ENCODE assay signal across 1 cellular context in genomic region chr19:5345895-5346386, GRCh38.
TF ChIP-seq lines count a peak whose summit lies in the region.

No MANE protein-coding gene starts in this region.

TF ChIP-seq in HepG2, 621 proteins besides CTCF, POLR2A, EP300 and RAD21 (continued from another document and continues in another):
- no peak for TF ChIP-seq TRAFD1 (CRISPR knock-in tag; IDR thresholded peaks at IDR 0.05; ENCODE audit: borderline replicate concordance)
- no peak for TF ChIP-seq TCF7 (IDR thresholded peaks at IDR 0.05; ENCODE audit: low read depth)
- TF ChIP-seq, protein P1, sequence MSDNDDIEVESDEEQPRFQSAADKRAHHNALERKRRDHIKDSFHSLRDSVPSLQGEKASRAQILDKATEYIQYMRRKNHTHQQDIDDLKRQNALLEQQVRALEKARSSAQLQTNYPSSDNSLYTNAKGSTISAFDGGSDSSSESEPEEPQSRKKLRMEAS (IDR thresholded peaks at IDR 0.05) = peak; percentile 75; the same call in 1 of the 2 replicates
- TF ChIP-seq PTBP1 (IDR thresholded peaks at IDR 0.05; ENCODE audit: low read depth, low read length, poor library complexity, severe bottlenecking) = no peak
- TF ChIP-seq NCOA5 (CRISPR knock-in tag; IDR thresholded peaks at IDR 0.05) = no peak
- TF ChIP-seq ZC3H13 (CRISPR knock-in tag; IDR thresholded peaks at IDR 0.05) = no peak
- TF ChIP-seq ZNF432 (CRISPR knock-in tag; IDR thresholded peaks at IDR 0.05; ENCODE audit: borderline replicate concordance) = no peak
- no peak for TF ChIP-seq KDM5A (IDR thresholded peaks at IDR 0.05; ENCODE audit: borderline replicate concordance, low read length)
- no peak for TF ChIP-seq ZNF12 (CRISPR knock-in tag; IDR thresholded peaks at IDR 0.05)
- no peak for TF ChIP-seq ZNF713 (CRISPR knock-in tag; IDR thresholded peaks at IDR 0.05)
- TF ChIP-seq, protein P2, sequence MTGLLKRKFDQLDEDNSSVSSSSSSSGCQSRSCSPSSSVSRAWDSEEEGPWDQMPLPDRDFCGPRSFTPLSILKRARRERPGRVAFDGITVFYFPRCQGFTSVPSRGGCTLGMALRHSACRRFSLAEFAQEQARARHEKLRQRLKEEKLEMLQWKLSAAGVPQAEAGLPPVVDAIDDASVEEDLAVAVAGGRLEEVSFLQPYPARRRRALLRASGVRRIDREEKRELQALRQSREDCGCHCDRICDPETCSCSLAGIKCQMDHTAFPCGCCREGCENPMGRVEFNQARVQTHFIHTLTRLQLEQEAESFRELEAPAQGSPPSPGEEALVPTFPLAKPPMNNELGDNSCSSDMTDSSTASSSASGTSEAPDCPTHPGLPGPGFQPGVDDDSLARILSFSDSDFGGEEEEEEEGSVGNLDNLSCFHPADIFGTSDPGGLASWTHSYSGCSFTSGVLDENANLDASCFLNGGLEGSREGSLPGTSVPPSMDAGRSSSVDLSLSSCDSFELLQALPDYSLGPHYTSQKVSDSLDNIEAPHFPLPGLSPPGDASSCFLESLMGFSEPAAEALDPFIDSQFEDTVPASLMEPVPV (CRISPR knock-in tag; IDR thresholded peaks at IDR 0.05) = no peak
- TF ChIP-seq ZNF646 (CRISPR knock-in tag; IDR thresholded peaks at IDR 0.05) = no peak
- TF ChIP-seq FOSL2 (CRISPR knock-in tag; IDR thresholded peaks at IDR 0.05) = peak; percentile 91
- TF ChIP-seq ZNF775 (CRISPR knock-in tag; IDR thresholded peaks at IDR 0.05; ENCODE audit: borderline replicate concordance) = no peak
- no peak for TF ChIP-seq ISL2 (CRISPR knock-in tag; IDR thresholded peaks at IDR 0.05)
- TF ChIP-seq ZNF318 (CRISPR knock-in tag; IDR thresholded peaks at IDR 0.05) = no peak
- TF ChIP-seq ATM (IDR thresholded peaks at IDR 0.05; ENCODE audit: borderline replicate concordance) = no peak
- no peak for TF ChIP-seq BRCA1 (CRISPR knock-in tag; IDR thresholded peaks at IDR 0.05)
- TF ChIP-seq ZNF800 (CRISPR knock-in tag; IDR thresholded peaks at IDR 0.05) = no peak
- no peak for TF ChIP-seq NCOA2 (CRISPR knock-in tag; IDR thresholded peaks at IDR 0.05)
- TF ChIP-seq, protein P3, sequence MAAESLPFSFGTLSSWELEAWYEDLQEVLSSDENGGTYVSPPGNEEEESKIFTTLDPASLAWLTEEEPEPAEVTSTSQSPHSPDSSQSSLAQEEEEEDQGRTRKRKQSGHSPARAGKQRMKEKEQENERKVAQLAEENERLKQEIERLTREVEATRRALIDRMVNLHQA (CRISPR knock-in tag; IDR thresholded peaks at IDR 0.05) = no peak
- TF ChIP-seq SP140L (CRISPR knock-in tag; IDR thresholded peaks at IDR 0.05; ENCODE audit: borderline replicate concordance) = no peak
- 0 out of 2 replicates have a peak, but pooled peaks have one; percentile 47 for TF ChIP-seq ZMYM2 (CRISPR knock-in tag; IDR thresholded peaks at IDR 0.05)
- TF ChIP-seq YY1 (IDR thresholded peaks at IDR 0.05; ENCODE audit: insufficient read depth, insufficient replicate concordance, low read depth, low read length) = no peak
- no peak for TF ChIP-seq SMAD3 (CRISPR knock-in tag; IDR thresholded peaks at IDR 0.05)
- TF ChIP-seq RNF2 (conservative IDR thresholded peaks at IDR 0.05; ENCODE audit: low read depth) = peak; percentile 59; the same call in 1 of the 2 replicates
- TF ChIP-seq ZNF101 (CRISPR knock-in tag; IDR thresholded peaks at IDR 0.05; ENCODE audit: borderline replicate concordance, low read depth) = no peak
- TF ChIP-seq GATAD2A (CRISPR knock-in tag; IDR thresholded peaks at IDR 0.05) = 0 out of 2 replicates have a peak, but pooled peaks have one; percentile 13
- TF ChIP-seq ZNF34 (CRISPR knock-in tag; IDR thresholded peaks at IDR 0.05; ENCODE audit: borderline replicate concordance) = no peak
- no peak for TF ChIP-seq MIXL1 (CRISPR knock-in tag; IDR thresholded peaks at IDR 0.05)
- peak; percentile 46 for TF ChIP-seq ZNF18 (CRISPR knock-in tag; IDR thresholded peaks at IDR 0.05; ENCODE audit: insufficient replicate concordance)
- TF ChIP-seq, protein P4, sequence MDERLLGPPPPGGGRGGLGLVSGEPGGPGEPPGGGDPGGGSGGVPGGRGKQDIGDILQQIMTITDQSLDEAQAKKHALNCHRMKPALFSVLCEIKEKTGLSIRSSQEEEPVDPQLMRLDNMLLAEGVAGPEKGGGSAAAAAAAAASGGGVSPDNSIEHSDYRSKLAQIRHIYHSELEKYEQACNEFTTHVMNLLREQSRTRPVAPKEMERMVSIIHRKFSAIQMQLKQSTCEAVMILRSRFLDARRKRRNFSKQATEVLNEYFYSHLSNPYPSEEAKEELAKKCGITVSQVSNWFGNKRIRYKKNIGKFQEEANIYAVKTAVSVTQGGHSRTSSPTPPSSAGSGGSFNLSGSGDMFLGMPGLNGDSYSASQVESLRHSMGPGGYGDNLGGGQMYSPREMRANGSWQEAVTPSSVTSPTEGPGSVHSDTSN (CRISPR knock-in tag; IDR thresholded peaks at IDR 0.05) = no peak
- 0 out of 2 replicates have a peak, but pooled peaks have one; percentile 27 for TF ChIP-seq RCOR2 (CRISPR knock-in tag; IDR thresholded peaks at IDR 0.05)
